ENCODE assay signal across 15 cellular contexts in the genomic region with DNA sequence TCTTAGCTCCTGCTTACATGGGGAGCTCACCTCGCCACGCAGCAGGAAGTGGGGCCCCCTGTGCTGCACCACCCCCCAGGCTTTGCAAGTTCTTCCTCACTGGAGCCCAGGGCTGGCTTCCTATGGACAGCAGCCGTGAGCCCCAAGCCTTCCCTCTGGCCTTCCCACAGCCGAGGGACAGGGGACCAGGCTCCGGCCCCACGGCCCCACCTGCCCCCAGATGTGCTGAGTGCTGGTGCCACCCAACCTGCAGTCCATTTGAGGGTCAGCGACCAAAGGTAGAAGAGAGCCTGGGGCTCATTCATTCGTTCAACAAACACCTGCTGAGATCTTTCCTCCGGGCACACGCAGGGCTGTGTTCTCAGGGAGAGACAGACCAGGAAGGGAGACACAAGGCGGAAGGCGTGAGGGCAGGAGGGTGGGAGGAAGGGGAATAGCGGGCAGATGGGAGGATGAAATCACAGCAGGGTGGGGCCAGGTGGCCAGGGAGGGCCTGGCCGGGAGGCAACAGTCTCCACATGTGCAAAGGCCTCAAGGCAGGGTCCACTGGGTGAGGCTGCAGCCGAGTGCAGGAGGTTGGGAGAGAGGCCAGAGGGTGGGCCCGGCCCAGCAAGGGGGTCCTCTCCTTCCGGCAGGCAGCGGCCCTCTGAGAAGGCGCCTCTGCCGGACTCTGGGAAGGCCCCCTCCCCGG.
DNase-seq lines count a peak whose midpoint lies in the region; ATAC-seq, FAIRE-seq and TF ChIP-seq lines count a peak whose summit lies in the region.
"Had no signal": no experiment of that assay in that cellular context is flagged by ENCODE, and none has a peak within 500 bp of the region (broad histone marks: within the 10 kb centered on the region; RNA-seq: fewer than 3 reads in every experiment).

No MANE protein-coding gene starts in this region.

- H3K27me3 ChIP-seq in BLaER1 (no peaks in the 10 kb centered on the region), osteoblast (ENCODE audit: insufficient read depth, low read length) (no peaks in the 10 kb centered on the region)
- H3K27me3 ChIP-seq: BE2C, brain microvascular endothelial cell had no signal

- H3K36me3 ChIP-seq in BLaER1 (no peaks in the 10 kb centered on the region), osteoblast (ENCODE audit: insufficient read depth, low read length) (no peaks in the 10 kb centered on the region)
- H3K36me3 ChIP-seq: BE2C, brain microvascular endothelial cell had no signal

- peaks cover 47% of the 10 kb centered on the region for H3K9me3 ChIP-seq in BLaER1
- no peaks in the 10 kb centered on the region for H3K9me3 ChIP-seq in osteoblast (ENCODE audit: low read depth, low read length)
- H3K9me3 ChIP-seq: BE2C, psoas muscle had no signal

- TF ChIP-seq CTCF in osteoblast (IDR thresholded peaks at IDR 0.05; ENCODE audit: extremely low read depth, low read depth, low read length) (no peak), D721Med (IDR thresholded peaks at IDR 0.05; ENCODE audit: insufficient read depth, missing control alignments) (no peak)

- H3K4me2 ChIP-seq in BLaER1 = peak overlapping the region; percentile 83
- no peak overlapping the region for H3K4me2 ChIP-seq in osteoblast (ENCODE audit: insufficient read depth, low read length)

- DNase-seq in Daoy (ENCODE audit: low read depth) = peak; percentile 5
- DNase-seq in cardiac septum (ENCODE audit: low spot score) = peak; percentile 55
- peak; percentile 78 for DNase-seq in osteoblast (ENCODE audit: insufficient read length, low spot score, missing footprints)
- no peak for DNase-seq in stimulated activated CD4-positive, alpha-beta T cell treated with anti-CD3 and anti-CD28 coated beads, Interleukin-12 subunit alpha, Interleukin-12 subunit beta, amount 100 ng/mL, for 4 hours
- DNase-seq in D721Med (ENCODE audit: insufficient read length, low spot score) = no peak
- DNase-seq: activated naive CD4-positive, alpha-beta T cell treated with Interleukin-2 at 50 U/mL for 16 hours; BE2C; brain microvascular endothelial cell; NCI-H1694; stimulated activated CD4-positive, alpha-beta T cell treated with anti-CD3 and anti-CD28 coated beads, Interleukin-15, amount 100 ng/mL, for 24 hours had no signal

- no peak overlapping the region for H3K4me3 ChIP-seq in BLaER1
- no peak overlapping the region for H3K4me3 ChIP-seq in osteoblast (ENCODE audit: insufficient read depth, low read length)
- H3K4me3 ChIP-seq: psoas muscle had no signal

- H4K20me1 ChIP-seq in BLaER1 = no peaks in the 10 kb centered on the region
- no peaks in the 10 kb centered on the region for H4K20me1 ChIP-seq in osteoblast (ENCODE audit: insufficient read depth, low read length)

- peak overlapping the region; percentile 25; the same call in 1 of the 2 replicates for H3K9ac ChIP-seq in BLaER1

- intact Hi-C loops in cardiac septum (cut with DNase I) = no loop called here

- H3K27ac ChIP-seq in BLaER1 (peak overlapping the region; percentile 65; the same call in 1 of the 2 replicates), osteoblast (ENCODE audit: low read depth, low read length) (no peak overlapping the region)
- H3K27ac ChIP-seq: brain microvascular endothelial cell, psoas muscle had no signal

- H3K79me2 ChIP-seq in osteoblast (ENCODE audit: insufficient read depth, low read length) = no peaks in the 10 kb centered on the region

- no peak overlapping the region for H2AFZ ChIP-seq in osteoblast (ENCODE audit: low read length)

- H3K4me1 ChIP-seq in BLaER1 = peaks cover 25% of the 10 kb centered on the region
- no peaks in the 10 kb centered on the region for H3K4me1 ChIP-seq in osteoblast (ENCODE audit: insufficient read depth, low read length)
- H3K4me1 ChIP-seq: BE2C, psoas muscle had no signal

- FAIRE-seq in D721Med (lab: Jason Lieb, UNC) = no peak
- FAIRE-seq: HTR-8/SVneo had no signal

- no peak for ATAC-seq in GM21526 (IDR thresholded peaks at IDR 0.05; ENCODE audit: low FRiP score, unreplicated experiment)
- ATAC-seq: psoas muscle, SK-N-SH treated with all-trans-retinoic acid at 6 μM for 48 hours had no signal

Comparison
In these comparisons a context has a peak if more than half of its experiments do, and no peak if none do; other contexts are left out.
1. DNase-seq: peak in Daoy (single experiment), cardiac septum (single experiment) and osteoblast (single experiment); none in stimulated activated CD4-positive, alpha-beta T cell treated with anti-CD3 and anti-CD28 coated beads, Interleukin-12 subunit alpha, Interleukin-12 subunit beta, amount 100 ng/mL, for 4 hours (single experiment) and D721Med (single experiment).